In the genomic region with DNA sequence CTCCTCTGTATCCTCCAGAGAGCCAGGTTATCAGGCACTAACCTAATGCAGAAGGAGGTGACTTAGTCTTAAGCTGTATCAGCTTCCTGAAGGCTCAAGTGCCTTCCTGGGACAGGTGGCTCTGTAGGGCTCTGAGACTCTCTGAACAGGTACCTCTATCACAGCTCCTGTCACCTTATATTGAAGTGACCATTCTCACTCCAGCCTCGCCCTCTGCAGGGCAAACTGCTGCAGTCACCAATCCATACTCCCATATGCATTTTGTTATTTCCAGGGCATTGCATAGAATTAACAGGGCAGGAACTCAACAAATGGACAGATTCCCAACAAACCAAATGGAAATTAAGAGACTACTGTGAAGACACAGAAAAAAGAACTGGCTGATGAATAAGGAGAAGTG, we compare ENCODE assay signal across 16 cellular contexts.
A peak's percentile ranks its signal among the peaks of the same experiment; 100 is the strongest.
DNase-seq lines count a peak whose midpoint lies in the region; ATAC-seq and TF ChIP-seq lines count a peak whose summit lies in the region.
"Had no signal": no experiment of that assay in that cellular context is flagged by ENCODE, and none has a peak within 500 bp of the region (broad histone marks: within the 10 kb centered on the region; RNA-seq: fewer than 3 reads in every experiment).

No MANE protein-coding gene starts in this region.

- H3K36me3 ChIP-seq in brain microvascular endothelial cell (replicated peaks), result no peaks in the 10 kb centered on the region
- H3K36me3 ChIP-seq in aorta (ENCODE audit: control insufficient read depth in 1 of 2, insufficient read depth in 2 of 2, low read length in 1 of 2), result no peaks in the 10 kb centered on the region

- 92 to 96% methylated on average over 1 of the region's 1 CpG for WGBS in aorta, 2 donors

- TF ChIP-seq CTCF in LNCaP clone FGC (IDR thresholded peaks at IDR 0.05; ENCODE audit: control insufficient read depth, extremely low read depth, insufficient read depth), result peak; percentile 62
- TF ChIP-seq CTCF in brain microvascular endothelial cell (IDR thresholded peaks at IDR 0.05; ENCODE audit: low read depth, low read length, missing control alignments), result peak; percentile 27
- peak; percentile 35 for TF ChIP-seq CTCF in progenitor cell of endocrine pancreas (IDR thresholded peaks at IDR 0.05; ENCODE audit: unreplicated experiment)

- DNase-seq in NCI-H2107 treated with DMSO at 0.1 percent for 48 hours (lab: John Stamatoyannopoulos, UW; ENCODE audit: unreplicated experiment), result peak; percentile 4
- DNase-seq in NCI-H2107 (lab: John Stamatoyannopoulos, UW), result no peak
- DNase-seq in LNCaP clone FGC (ENCODE audit: low read depth), result no peak
- no peak for DNase-seq in brain microvascular endothelial cell
- DNase-seq in progenitor cell of endocrine pancreas (ENCODE audit: low spot score, unreplicated experiment), result no peak
- DNase-seq in aorta, result no peak
- no peak for DNase-seq in putamen (ENCODE audit: low spot score)
- DNase-seq in OCI-M2 (lab: John Stamatoyannopoulos, UW; ENCODE audit: unreplicated experiment), result no peak
- DNase-seq: activated CD4-positive, alpha-beta T cell treated with anti-CD3 and anti-CD28 coated beads for 36 hours; foreskin keratinocyte; NCI-H226; stimulated activated CD4-positive, alpha-beta T cell treated with anti-CD3 and anti-CD28 coated beads, Interleukin-4, amount 100 ng/mL, for 4 hours; T-helper 2 cell had no signal

- H3K4me1 ChIP-seq in aorta (ENCODE audit: control insufficient read depth in 1 of 2, insufficient read depth in 2 of 2, low read length in 2 of 2), result peaks cover 0 to 1% of the 10 kb centered on the region in 2 donors
- H3K4me1 ChIP-seq: A549, foreskin keratinocyte had no signal

- no peak overlapping the region for H3K27ac ChIP-seq in brain microvascular endothelial cell
- H3K27ac ChIP-seq in aorta (ENCODE audit: low read depth in 1 of 2, low read length in 2 of 2), result no peak overlapping the region
- H3K27ac ChIP-seq: A549, foreskin keratinocyte had no signal

- H3K27ac Mint-ChIP-seq in progenitor cell of endocrine pancreas, result no peak overlapping the region
- H3K27ac Mint-ChIP-seq: activated CD4-positive, alpha-beta T cell treated with anti-CD3 and anti-CD28 coated beads for 36 hours; activated naive CD4-positive, alpha-beta T cell treated with anti-CD3 and anti-CD28 coated beads, Interleukin-2, amount 50 U/mL, for 24 hours; type B pancreatic cell had no signal

- intact Hi-C loops in aorta (cut with DNase I), result no loop called here

- no peaks in the 10 kb centered on the region for H3K9me3 ChIP-seq in aorta (ENCODE audit: control insufficient read depth, low read length)
- H3K9me3 ChIP-seq: A549 had no signal

- H3K36me3 Mint-ChIP-seq in progenitor cell of endocrine pancreas (ENCODE audit: insufficient read depth), result no peaks in the 10 kb centered on the region
- H3K36me3 Mint-ChIP-seq: activated naive CD4-positive, alpha-beta T cell treated with anti-CD3 and anti-CD28 coated beads, Interleukin-2, amount 50 U/mL, for 24 hours; type B pancreatic cell had no signal

- peaks cover 3% of the 10 kb centered on the region for H3K4me1 Mint-ChIP-seq in progenitor cell of endocrine pancreas (ENCODE audit: low read depth)
- H3K4me1 Mint-ChIP-seq: activated CD4-positive, alpha-beta T cell treated with anti-CD3 and anti-CD28 coated beads for 36 hours; activated naive CD4-positive, alpha-beta T cell treated with anti-CD3 and anti-CD28 coated beads, Interleukin-2, amount 50 U/mL, for 24 hours had no signal

- no peaks in the 10 kb centered on the region for H3K27me3 Mint-ChIP-seq in progenitor cell of endocrine pancreas
- H3K27me3 Mint-ChIP-seq: activated CD4-positive, alpha-beta T cell treated with anti-CD3 and anti-CD28 coated beads for 36 hours; activated naive CD4-positive, alpha-beta T cell treated with anti-CD3 and anti-CD28 coated beads, Interleukin-2, amount 50 U/mL, for 24 hours; type B pancreatic cell had no signal

- no peak overlapping the region for H3K4me3 ChIP-seq in LNCaP clone FGC (ENCODE audit: low read depth, low read length)
- no peak overlapping the region for H3K4me3 ChIP-seq in brain microvascular endothelial cell (ENCODE audit: low read depth, low read length)
- H3K4me3 ChIP-seq in aorta (ENCODE audit: low read length in 2 of 2), result no peak overlapping the region
- H3K4me3 ChIP-seq: A549 had no signal

- in situ Hi-C loops in brain microvascular endothelial cell (cut with HindIII; ENCODE audit: low pct_ligation_motif_present, low sequenced_read_pairs), result no loop called here

- H3K4me3 Mint-ChIP-seq in progenitor cell of endocrine pancreas (ENCODE audit: low read depth), result no peak overlapping the region
- H3K4me3 Mint-ChIP-seq: activated CD4-positive, alpha-beta T cell treated with anti-CD3 and anti-CD28 coated beads for 36 hours; activated naive CD4-positive, alpha-beta T cell treated with anti-CD3 and anti-CD28 coated beads, Interleukin-2, amount 50 U/mL, for 24 hours; type B pancreatic cell had no signal

- no peak for ATAC-seq in aorta (ENCODE audit: low FRiP score)
- ATAC-seq: activated CD4-positive, alpha-beta T cell treated with anti-CD3 and anti-CD28 coated beads for 36 hours; foreskin keratinocyte had no signal

- H3K9me3 Mint-ChIP-seq in progenitor cell of endocrine pancreas (ENCODE audit: low read depth), result no peaks in the 10 kb centered on the region
- H3K9me3 Mint-ChIP-seq: activated naive CD4-positive, alpha-beta T cell treated with anti-CD3 and anti-CD28 coated beads, Interleukin-2, amount 50 U/mL, for 24 hours; type B pancreatic cell had no signal

- no peaks in the 10 kb centered on the region for H3K27me3 ChIP-seq in brain microvascular endothelial cell (replicated peaks)
- H3K27me3 ChIP-seq in aorta (ENCODE audit: control insufficient read depth in 1 of 2, insufficient read depth in 2 of 2, low read length in 1 of 2), result no peaks in the 10 kb centered on the region
